Comparison of ENCODE assay signal across 6 cellular contexts in the genomic region with DNA sequence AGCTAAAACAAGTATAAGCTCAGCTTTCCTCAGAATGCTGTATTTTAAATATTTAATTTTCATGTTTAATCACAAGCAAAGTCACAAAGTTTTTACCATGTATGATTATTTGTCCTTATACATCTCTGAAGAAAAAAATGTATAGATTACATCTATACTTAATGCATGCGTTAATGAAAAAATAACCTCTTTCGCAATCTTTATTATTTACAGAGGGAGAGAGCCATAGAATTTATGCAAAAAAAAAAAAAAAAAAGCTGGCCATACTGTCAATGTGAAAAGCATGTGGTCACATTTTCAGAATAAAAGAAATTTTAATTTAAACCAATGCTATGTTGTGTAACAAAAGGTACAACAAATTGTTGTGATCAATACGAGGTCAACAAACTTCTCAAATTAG.
"Had no signal": no experiment of that assay in that cellular context is flagged by ENCODE, and none has a peak within 500 bp of the region (broad histone marks: within the 10 kb centered on the region; RNA-seq: fewer than 3 reads in every experiment).

No MANE protein-coding gene starts in this region.

- ATAC-seq: GM12878 had no signal

- DNase-seq: GDM1, GF-D8 had no signal

- H3K4me3 ChIP-seq: GM12878 had no signal

- FAIRE-seq: GM12891, GM12892, GM18507 had no signal
